Comparison of ENCODE assay signal across 16 cellular contexts in genomic region chr22:17888855-17889254, GRCh38.
A peak's percentile ranks its signal among the peaks of the same experiment; 100 is the strongest.
DNase-seq lines count a peak whose midpoint lies in the region; ATAC-seq and TF ChIP-seq lines count a peak whose summit lies in the region.
"Had no signal": no experiment of that assay in that cellular context is flagged by ENCODE, and none has a peak within 500 bp of the region (broad histone marks: within the 10 kb centered on the region; RNA-seq: fewer than 3 reads in every experiment).

No MANE protein-coding gene starts in this region.

- H3K18ac ChIP-seq in IMR-90 (ENCODE audit: low read depth, low read length): no peak overlapping the region

- H2AK5ac ChIP-seq in IMR-90 (ENCODE audit: low read depth, low read length): no peak overlapping the region

- DNase-seq in AG09309 (ENCODE audit: low read depth): no peak
- peak; percentile 47 for DNase-seq in IMR-90
- DNase-seq in endodermal cell: peak; percentile 84
- no peak for DNase-seq in memory B cell (ENCODE audit: low spot score in 2 of 2)
- no peak for DNase-seq in thyroid gland
- DNase-seq in Kasumi-1 (lab: John Stamatoyannopoulos, UW): no peak
- DNase-seq in stimulated activated CD4-positive, alpha-beta T cell treated with anti-CD3 and anti-CD28 coated beads, Interleukin-15, amount 100 ng/mL, for 24 hours: no peak
- DNase-seq in globus pallidus (ENCODE audit: low spot score): no peak
- DNase-seq: DND-41, HCEC 1CT, NCI-H1417 treated with DMSO at 0.1 percent for 48 hours, NCI-H524, SHP77 treated with DMSO at 0.1 percent for 48 hours, spleen had no signal

- H2BK20ac ChIP-seq in IMR-90 (ENCODE audit: low read depth, low read length): no peak overlapping the region

- H4K20me1 ChIP-seq in IMR-90 (ENCODE audit: insufficient read depth, low read length): no peaks in the 10 kb centered on the region

- H3K27me3 ChIP-seq in IMR-90 (ENCODE audit: control insufficient read depth, insufficient read depth, low read length) (no peaks in the 10 kb centered on the region), endodermal cell (ENCODE audit: control insufficient read depth, insufficient read depth, low read length, poor library complexity, severe bottlenecking) (no peaks in the 10 kb centered on the region), thyroid gland (no peaks in the 10 kb centered on the region)
- H3K27me3 ChIP-seq: spleen, vagina had no signal

- no peak overlapping the region for H3K56ac ChIP-seq in IMR-90 (ENCODE audit: extremely low read depth, insufficient read depth, low read length)

- no peak overlapping the region for H3K23ac ChIP-seq in IMR-90 (ENCODE audit: low read depth, low read length)

- intact Hi-C loops in IMR-90 (cut with micrococcal nuclease): loop anchor here (2.0 kb wide), 1 partner anchor 188 kb away; the partner anchor contains the start of gene PEX26
- intact Hi-C loops in thyroid gland (cut with DNase I): no loop called here

- no peak overlapping the region for H3K14ac ChIP-seq in IMR-90 (replicated peaks; ENCODE audit: low read depth, low read length)

- CTCF ChIA-PET in IMR-90 (lab: Yijun Ruan, JAX): interaction anchor here (1.0 to 1.7 kb wide), 4 partner anchors 14 to 187 kb away, joined by 3 to 6 read pairs (median 3); no protein-coding TSS in a partner anchor

- H3K4me1 ChIP-seq in IMR-90 (ENCODE audit: control insufficient read depth, insufficient read depth, low read length) (peaks cover 7% of the 10 kb centered on the region), endodermal cell (ENCODE audit: control insufficient read depth, insufficient read depth, low read length) (no peaks in the 10 kb centered on the region), thyroid gland (peaks cover 14 to 15% of the 10 kb centered on the region in 2 donors)
- H3K4me1 ChIP-seq: spleen had no signal

- no peak overlapping the region for H3K4me2 ChIP-seq in IMR-90 (ENCODE audit: low read depth, low read length)

- TF ChIP-seq RAD21 in IMR-90 (IDR thresholded peaks at IDR 0.05; ENCODE audit: low read length): peak; percentile 49

- no peak overlapping the region for H3K27ac Mint-ChIP-seq in endodermal cell
- no peak overlapping the region for H3K27ac Mint-ChIP-seq in memory B cell

- 50% methylated on average over 2 of the region's 7 CpGs; no CpG with 5 or more reads in 1 of the 2 experiments for WGBS in IMR-90 (ENCODE audit: extremely low coverage in 2 of 2, insufficient read length in 1 of 2), 2 experiments
- WGBS in endodermal cell (ENCODE audit: insufficient coverage in 1 of 2, insufficient read length in 1 of 2), 2 experiments: 50 to 51% methylated on average over 1 to 7 of the region's 7 CpGs
- 73 to 76% methylated on average over 7 of the region's 7 CpGs for whole genome bisulfite sequencing in thyroid gland, 2 donors

- H4K5ac ChIP-seq in IMR-90 (ENCODE audit: low read depth, low read length): no peak overlapping the region

- H2BK15ac ChIP-seq in IMR-90 (ENCODE audit: low read depth, low read length): no peak overlapping the region

- H3K4me3 ChIP-seq in AG09309 (ENCODE audit: control insufficient read depth, low read depth, low read length): no peak overlapping the region
- H3K4me3 ChIP-seq in IMR-90 (ENCODE audit: insufficient read depth, low read depth, low read length): no peak overlapping the region
- no peak overlapping the region for H3K4me3 ChIP-seq in endodermal cell (ENCODE audit: low read length)
- no peak overlapping the region for H3K4me3 ChIP-seq in thyroid gland (replicated peaks in 1 of 3)
- H3K4me3 ChIP-seq: spleen, vagina had no signal

- no peak overlapping the region for H4K8ac ChIP-seq in IMR-90 (ENCODE audit: low read depth in 2 of 2, low read length in 2 of 2)

- BruUV-seq in IMR-90 (replicated peaks; lab: Mats Ljungman, UMichigan): no TSS peak

- no peak overlapping the region for H2BK120ac ChIP-seq in IMR-90 (ENCODE audit: low read depth, low read length)

- H3K79me1 ChIP-seq in IMR-90 (ENCODE audit: low read depth in 1 of 2, low read length in 2 of 2): 0 out of 4 replicates have a peak, but pooled peaks cover 0 to 4% of the 10 kb centered on the region in 2 experiments

- dilution Hi-C loops in IMR-90 (cut with HindIII; ENCODE audit: low sequenced_read_pairs, unreplicated experiment): no loop called here

- no peak overlapping the region for H2AK9ac ChIP-seq in IMR-90 (replicated peaks; ENCODE audit: low read depth, low read length, poor library complexity)

- TF ChIP-seq CTCF in AG09309 (IDR thresholded peaks at IDR 0.05; ENCODE audit: control insufficient read depth, insufficient read depth, low read depth, low read length, missing control alignments): peak; percentile 18
- TF ChIP-seq CTCF in IMR-90 (conservative IDR thresholded peaks at IDR 0.05; ENCODE audit: low read depth, low read length): peak; percentile 41
- peak; percentile 79 for TF ChIP-seq CTCF in endodermal cell (conservative IDR thresholded peaks at IDR 0.05)
- no peak for TF ChIP-seq CTCF in thyroid gland (IDR thresholded peaks at IDR 0.05)

- in situ Hi-C loops in IMR-90 (cut with MboI; ENCODE audit: low sequenced_read_pairs): no loop called here

- H3K4ac ChIP-seq in IMR-90 (ENCODE audit: low read depth, low read length): no peak overlapping the region

- no peaks in the 10 kb centered on the region for H3K4me1 Mint-ChIP-seq in endodermal cell
- H3K4me1 Mint-ChIP-seq in memory B cell: no peaks in the 10 kb centered on the region

- POLR2A ChIA-PET in IMR-90 (lab: Charles Lee; ENCODE audit: unreplicated experiment): no interaction called here

- no peaks in the 10 kb centered on the region for H3K9me1 ChIP-seq in IMR-90 (ENCODE audit: insufficient read depth, low read length)

- H3K9me3 ChIP-seq in IMR-90 (ENCODE audit: control insufficient read depth, insufficient read depth, low read length): no peaks in the 10 kb centered on the region
- H3K9me3 ChIP-seq in endodermal cell (ENCODE audit: control insufficient read depth, low read length): no peaks in the 10 kb centered on the region
- no peaks in the 10 kb centered on the region for H3K9me3 ChIP-seq in thyroid gland
- H3K9me3 ChIP-seq: spleen, vagina had no signal

- H2AFZ ChIP-seq in IMR-90 (replicated peaks; ENCODE audit: low read length, poor library complexity): no peak overlapping the region

- peaks cover 34% of the 10 kb centered on the region for H3K36me3 Mint-ChIP-seq in endodermal cell (ENCODE audit: low read depth)
- H3K36me3 Mint-ChIP-seq in memory B cell: peaks cover 50% of the 10 kb centered on the region

- H2BK5ac ChIP-seq in IMR-90 (ENCODE audit: low read depth, low read length, poor library complexity, severe bottlenecking): no peak overlapping the region

- H3K27ac ChIP-seq in IMR-90 (ENCODE audit: insufficient read depth, low read length): no peak overlapping the region
- H3K27ac ChIP-seq in endodermal cell (ENCODE audit: low read depth, low read length): no peak overlapping the region
- H3K27ac ChIP-seq in thyroid gland: no peak overlapping the region
- H3K27ac ChIP-seq: spleen, vagina had no signal

- H3K4me3 Mint-ChIP-seq in endodermal cell (no peak overlapping the region), memory B cell (no peak overlapping the region)

- ATAC-seq in IMR-90 (ENCODE audit: low read depth): no peak
- ATAC-seq in memory B cell (ENCODE audit: low read depth): peak; percentile 48
- ATAC-seq: HepG2 had no signal

- no peaks in the 10 kb centered on the region for H3K9me3 Mint-ChIP-seq in endodermal cell
- no peaks in the 10 kb centered on the region for H3K9me3 Mint-ChIP-seq in memory B cell

- peaks cover 39% of the 10 kb centered on the region for H3K36me3 ChIP-seq in IMR-90 (ENCODE audit: control insufficient read depth, insufficient read depth, low read length)
- H3K36me3 ChIP-seq in endodermal cell (ENCODE audit: control insufficient read depth, insufficient read depth, low read length): peaks cover 60% of the 10 kb centered on the region
- H3K36me3 ChIP-seq in thyroid gland: peaks cover 5 to 21% of the 10 kb centered on the region in 2 donors

- H3K9ac ChIP-seq in IMR-90 (ENCODE audit: low read depth, low read length) (no peak overlapping the region), endodermal cell (ENCODE audit: extremely low read depth, low read length, poor library complexity, severe bottlenecking) (no peak overlapping the region)

- H4K91ac ChIP-seq in IMR-90 (ENCODE audit: insufficient read depth, low read depth, low read length): no peak overlapping the region

- TF ChIP-seq POLR2A in IMR-90 (IDR thresholded peaks at IDR 0.05; ENCODE audit: low read depth, low read length) (no peak), thyroid gland (IDR thresholded peaks at IDR 0.05) (no peak)

- no peaks in the 10 kb centered on the region for H3K27me3 Mint-ChIP-seq in endodermal cell (ENCODE audit: insufficient read depth)
- no peaks in the 10 kb centered on the region for H3K27me3 Mint-ChIP-seq in memory B cell

TF ChIP-seq in IMR-90, 13 proteins besides CTCF, POLR2A, EP300 and RAD21:
- TF ChIP-seq MXI1 (IDR thresholded peaks at IDR 0.05; ENCODE audit: borderline replicate concordance, low read depth, low read length): no peak
- TF ChIP-seq SMC3 (IDR thresholded peaks at IDR 0.05; ENCODE audit: low read depth, low read length): peak; percentile 35; the same call in 1 of the 2 replicates
- TF ChIP-seq ELK1 (IDR thresholded peaks at IDR 0.05; ENCODE audit: borderline replicate concordance, low read depth, low read length): no peak
- no peak for TF ChIP-seq NFE2L2 (IDR thresholded peaks at IDR 0.05; ENCODE audit: low read depth, low read length)
- TF ChIP-seq RCOR1 (IDR thresholded peaks at IDR 0.05; ENCODE audit: insufficient replicate concordance, low read length): no peak
- TF ChIP-seq FOS (IDR thresholded peaks at IDR 0.05; ENCODE audit: low read depth, low read length): no peak

Comparison
In these comparisons a context has a peak if more than half of its experiments do, and no peak if none do; other contexts are left out.
1. DNase-seq: peak in IMR-90 (single experiment) and endodermal cell (single experiment); none in AG09309 (single experiment), memory B cell (0 of 2), thyroid gland (0 of 2), Kasumi-1 (0 of 2), stimulated activated CD4-positive, alpha-beta T cell treated with anti-CD3 and anti-CD28 coated beads, Interleukin-15, amount 100 ng/mL, for 24 hours (single experiment) and globus pallidus (single experiment).
2. CTCF ChIP-seq: peak in AG09309 (single experiment), IMR-90 (single experiment) and endodermal cell (single experiment); none in thyroid gland (0 of 6).